ENCODE assay signal across 14 cellular contexts in genomic region chr6:120005292-120005976, GRCh38.
A peak's percentile ranks its signal among the peaks of the same experiment; 100 is the strongest.
DNase-seq lines count a peak whose midpoint lies in the region; ATAC-seq, FAIRE-seq and TF ChIP-seq lines count a peak whose summit lies in the region.
"Had no signal": no experiment of that assay in that cellular context is flagged by ENCODE, and none has a peak within 500 bp of the region (broad histone marks: within the 10 kb centered on the region; RNA-seq: fewer than 3 reads in every experiment).

No MANE protein-coding gene starts in this region.

- H3K9me3 Mint-ChIP-seq in nephron progenitor cell: peaks cover 4% of the 10 kb centered on the region
- H3K9me3 Mint-ChIP-seq in stimulated activated memory B cell treated with anti-CD40 and anti-IgM and Interleukin-4, amounts not matched to agents 10 μg/mL and 1 μg/mL and 100 μg/mL, for 72 hours: peaks cover 4% of the 10 kb centered on the region
- no peaks in the 10 kb centered on the region for H3K9me3 Mint-ChIP-seq in activated naive CD4-positive, alpha-beta T cell treated with anti-CD3 and anti-CD28 coated beads, Interleukin-2, amount 10 ng/mL, durations not matched to agents 7 days and 5 days

- no peak for FAIRE-seq in RCC 7860 (lab: Jason Lieb, UNC)
- FAIRE-seq: astrocyte had no signal

- peak overlapping the region; percentile 33 for H3K27ac Mint-ChIP-seq in nephron progenitor cell
- no peak overlapping the region for H3K27ac Mint-ChIP-seq in stimulated activated memory B cell treated with anti-CD40 and anti-IgM and Interleukin-4, amounts not matched to agents 10 μg/mL and 1 μg/mL and 100 μg/mL, for 72 hours
- no peak overlapping the region for H3K27ac Mint-ChIP-seq in activated naive CD4-positive, alpha-beta T cell treated with anti-CD3 and anti-CD28 coated beads, Interleukin-2, amount 10 ng/mL, durations not matched to agents 7 days and 5 days
- H3K27ac Mint-ChIP-seq: natural killer cell treated with Interleukin-12 subunit alpha and Interleukin-12 subunit beta and Interleukin-15 and Interleukin-18, amount 100 ng/mL, for 72 hours had no signal

- no peak overlapping the region for H3K4me3 Mint-ChIP-seq in nephron progenitor cell
- H3K4me3 Mint-ChIP-seq in stimulated activated memory B cell treated with anti-CD40 and anti-IgM and Interleukin-4, amounts not matched to agents 10 μg/mL and 1 μg/mL and 100 μg/mL, for 72 hours: no peak overlapping the region
- no peak overlapping the region for H3K4me3 Mint-ChIP-seq in activated naive CD4-positive, alpha-beta T cell treated with anti-CD3 and anti-CD28 coated beads, Interleukin-2, amount 10 ng/mL, durations not matched to agents 7 days and 5 days
- H3K4me3 Mint-ChIP-seq: natural killer cell treated with Interleukin-12 subunit alpha and Interleukin-12 subunit beta and Interleukin-15 and Interleukin-18, amount 100 ng/mL, for 72 hours had no signal

- CTCF ChIA-PET in activated naive CD4-positive, alpha-beta T cell treated with anti-CD3 and anti-CD28 coated beads, Interleukin-2, amount 10 ng/mL, durations not matched to agents 7 days and 5 days (lab: Charles Lee): no interaction called here

- no peaks in the 10 kb centered on the region for H3K4me1 Mint-ChIP-seq in nephron progenitor cell
- H3K4me1 Mint-ChIP-seq in stimulated activated memory B cell treated with anti-CD40 and anti-IgM and Interleukin-4, amounts not matched to agents 10 μg/mL and 1 μg/mL and 100 μg/mL, for 72 hours: no peaks in the 10 kb centered on the region
- no peaks in the 10 kb centered on the region for H3K4me1 Mint-ChIP-seq in activated naive CD4-positive, alpha-beta T cell treated with anti-CD3 and anti-CD28 coated beads, Interleukin-2, amount 10 ng/mL, durations not matched to agents 7 days and 5 days

- H3K36me3 Mint-ChIP-seq in nephron progenitor cell (ENCODE audit: low read depth): no peaks in the 10 kb centered on the region
- H3K36me3 Mint-ChIP-seq in stimulated activated memory B cell treated with anti-CD40 and anti-IgM and Interleukin-4, amounts not matched to agents 10 μg/mL and 1 μg/mL and 100 μg/mL, for 72 hours: no peaks in the 10 kb centered on the region
- no peaks in the 10 kb centered on the region for H3K36me3 Mint-ChIP-seq in activated naive CD4-positive, alpha-beta T cell treated with anti-CD3 and anti-CD28 coated beads, Interleukin-2, amount 10 ng/mL, durations not matched to agents 7 days and 5 days
- H3K36me3 Mint-ChIP-seq: natural killer cell treated with Interleukin-12 subunit alpha and Interleukin-12 subunit beta and Interleukin-15 and Interleukin-18, amount 100 ng/mL, for 72 hours had no signal

- no peaks in the 10 kb centered on the region for H3K27me3 Mint-ChIP-seq in nephron progenitor cell (ENCODE audit: low read depth, poor library complexity)
- no peaks in the 10 kb centered on the region for H3K27me3 Mint-ChIP-seq in stimulated activated memory B cell treated with anti-CD40 and anti-IgM and Interleukin-4, amounts not matched to agents 10 μg/mL and 1 μg/mL and 100 μg/mL, for 72 hours
- no peaks in the 10 kb centered on the region for H3K27me3 Mint-ChIP-seq in activated naive CD4-positive, alpha-beta T cell treated with anti-CD3 and anti-CD28 coated beads, Interleukin-2, amount 10 ng/mL, durations not matched to agents 7 days and 5 days
- H3K27me3 Mint-ChIP-seq: natural killer cell treated with Interleukin-12 subunit alpha and Interleukin-12 subunit beta and Interleukin-15 and Interleukin-18, amount 100 ng/mL, for 72 hours had no signal

- ATAC-seq in GM19463 (IDR thresholded peaks at IDR 0.05; ENCODE audit: unreplicated experiment): peak; percentile 66
- ATAC-seq in stimulated activated memory B cell treated with anti-CD40 and anti-IgM and Interleukin-4, amounts not matched to agents 10 μg/mL and 1 μg/mL and 100 μg/mL, for 72 hours: no peak
- no peak for ATAC-seq in GM19397 (IDR thresholded peaks at IDR 0.05; ENCODE audit: unreplicated experiment)
- ATAC-seq: heart left ventricle; left colon; natural killer cell treated with Interleukin-12 subunit alpha and Interleukin-12 subunit beta and Interleukin-15 and Interleukin-18, amount 100 ng/mL, for 72 hours had no signal

- peak; percentile 13 for DNase-seq in NCI-H1105 treated with DMSO at 0.1 percent for 48 hours (lab: John Stamatoyannopoulos, UW)
- peak; percentile 34 for DNase-seq in RCC 7860 (ENCODE audit: low spot score)
- DNase-seq in nephron progenitor cell: no peak
- no peak for DNase-seq in activated naive CD4-positive, alpha-beta T cell (lab: John Stamatoyannopoulos, UW)
- DNase-seq in activated naive CD4-positive, alpha-beta T cell treated with anti-CD3 and anti-CD28 coated beads, Interleukin-2, amount 10 ng/mL, durations not matched to agents 7 days and 5 days: no peak
- DNase-seq: activated T-cell treated with anti-CD3 and anti-CD28 coated beads, Interleukin-2, amount 50 U/mL, for 48 hours; heart left ventricle; left colon; WERI-Rb-1 had no signal

- no peak for TF ChIP-seq CTCF in nephron progenitor cell (IDR thresholded peaks at IDR 0.05)

Comparison
In these comparisons a context has a peak if more than half of its experiments do, and no peak if none do; other contexts are left out.
1. DNase-seq: peak in NCI-H1105 treated with DMSO at 0.1 percent for 48 hours (single experiment) and RCC 7860 (single experiment); none in nephron progenitor cell (single experiment), activated naive CD4-positive, alpha-beta T cell (0 of 4) and activated naive CD4-positive, alpha-beta T cell treated with anti-CD3 and anti-CD28 coated beads, Interleukin-2, amount 10 ng/mL, durations not matched to agents 7 days and 5 days (single experiment).